1 cellular context compared by ENCODE assay signal in genomic region chr1:75430526-75430925, GRCh38.
TF ChIP-seq lines count a peak whose summit lies in the region.

No MANE protein-coding gene starts in this region.

TF ChIP-seq in H1, 55 proteins besides CTCF, POLR2A, EP300 and RAD21 (continued from another document):
- TF ChIP-seq, protein P1, sequence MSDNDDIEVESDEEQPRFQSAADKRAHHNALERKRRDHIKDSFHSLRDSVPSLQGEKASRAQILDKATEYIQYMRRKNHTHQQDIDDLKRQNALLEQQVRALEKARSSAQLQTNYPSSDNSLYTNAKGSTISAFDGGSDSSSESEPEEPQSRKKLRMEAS (IDR thresholded peaks at IDR 0.05) = no peak
- TF ChIP-seq, protein P2, sequence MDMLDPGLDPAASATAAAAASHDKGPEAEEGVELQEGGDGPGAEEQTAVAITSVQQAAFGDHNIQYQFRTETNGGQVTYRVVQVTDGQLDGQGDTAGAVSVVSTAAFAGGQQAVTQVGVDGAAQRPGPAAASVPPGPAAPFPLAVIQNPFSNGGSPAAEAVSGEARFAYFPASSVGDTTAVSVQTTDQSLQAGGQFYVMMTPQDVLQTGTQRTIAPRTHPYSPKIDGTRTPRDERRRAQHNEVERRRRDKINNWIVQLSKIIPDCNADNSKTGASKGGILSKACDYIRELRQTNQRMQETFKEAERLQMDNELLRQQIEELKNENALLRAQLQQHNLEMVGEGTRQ (IDR thresholded peaks at IDR 0.05; ENCODE audit: low read length) = no peak
- no peak for TF ChIP-seq KDM1A (IDR thresholded peaks at IDR 0.05; ENCODE audit: borderline replicate concordance, low read length)
- no peak for TF ChIP-seq BACH1 (IDR thresholded peaks at IDR 0.05; ENCODE audit: low read length)
- TF ChIP-seq HDAC6 (IDR thresholded peaks at IDR 0.05; ENCODE audit: low read depth, low read length) = no peak
TF ChIP-seq in H1: peak in this region for 0.
